ENCODE assay signal across 7 cellular contexts in genomic region chr3:71614426-71614825, GRCh38.
"Had no signal": no experiment of that assay in that cellular context is flagged by ENCODE, and none has a peak within 500 bp of the region (broad histone marks: within the 10 kb centered on the region; RNA-seq: fewer than 3 reads in every experiment).

No MANE protein-coding gene starts in this region.

- FAIRE-seq: H1, H54, HTR-8/SVneo had no signal

- H3K4me3 ChIP-seq: GM23338 had no signal

- DNase-seq: H9, HCEC 1CT, IMR-90 had no signal

- ATAC-seq: GM23338 had no signal
